ENCODE assay signal across 21 cellular contexts in genomic region chr14:69405762-69406161, GRCh38. TPM values are rescaled to one million over a fixed set of nuclear protein-coding genes. Genes with fewer than 3 reads are reported as not detected.
A peak's percentile ranks its signal among the peaks of the same experiment; 100 is the strongest.
DNase-seq lines count a peak whose midpoint lies in the region; ATAC-seq, FAIRE-seq and TF ChIP-seq lines count a peak whose summit lies in the region.
"Had no signal": no experiment of that assay in that cellular context is flagged by ENCODE, and none has a peak within 500 bp of the region (broad histone marks: within the 10 kb centered on the region; RNA-seq: fewer than 3 reads in every experiment).

No MANE protein-coding gene starts in this region.

- in situ Hi-C loops in GM12878 (cut with MboI) (no loop called here), KBM-7 (cut with MboI; ENCODE audit: low pct_unique_long_range_greater_than_20kb, low sequenced_read_pairs) (no loop called here)

- no TSS peak for BruUV-seq in GM12878 (replicated peaks; lab: Mats Ljungman, UMichigan)

- H3K9ac ChIP-seq in GM12878 (ENCODE audit: control insufficient read depth, insufficient read depth, low read length) = no peak overlapping the region
- H3K9ac ChIP-seq: BLaER1 had no signal

- no peak overlapping the region for H3K4me3 Mint-ChIP-seq in stimulated activated effector memory CD8-positive, alpha-beta T cell treated with anti-CD3 and anti-CD28 coated beads, Interleukin-12 subunit alpha, Interleukin-12 subunit beta, amount 100 ng/mL, for 72 hours
- H3K4me3 Mint-ChIP-seq: CD14-positive monocyte; CD4-positive, alpha-beta memory T cell; CD8-positive, alpha-beta memory T cell had no signal

- no peak overlapping the region for H3K4me3 ChIP-seq in GM12878
- H3K4me3 ChIP-seq: BLaER1 had no signal

- no peak for TF ChIP-seq EP300 in GM12878 (IDR thresholded peaks at IDR 0.05; ENCODE audit: borderline replicate concordance in 1 of 2, control insufficient read depth in 1 of 2, low read depth in 2 of 2, low read length in 2 of 2)

- H3K4me1 Mint-ChIP-seq in stimulated activated effector memory CD8-positive, alpha-beta T cell treated with anti-CD3 and anti-CD28 coated beads, Interleukin-12 subunit alpha, Interleukin-12 subunit beta, amount 100 ng/mL, for 72 hours = peaks cover 28% of the 10 kb centered on the region

- peaks cover 6% of the 10 kb centered on the region; the same call in 2 of the 3 replicates for H3K9me3 ChIP-seq in GM12878 (replicated peaks; ENCODE audit: control insufficient read depth, insufficient read depth, low read length)
- H3K9me3 ChIP-seq: BE2C had no signal

- TF ChIP-seq RAD21 in GM12878 (IDR thresholded peaks at IDR 0.05; ENCODE audit: insufficient read depth, low read depth, low read length) = no peak

- H3K4me2 ChIP-seq in GM12878 (ENCODE audit: control insufficient read depth, insufficient read depth) = no peak overlapping the region
- H3K4me2 ChIP-seq: BLaER1 had no signal

- intact Hi-C loops in GM12878 (cut with micrococcal nuclease; ENCODE audit: unreplicated experiment) = no loop called here

- H3K27me3 ChIP-seq in GM12878 (replicated peaks in 1 of 2; ENCODE audit: control insufficient read depth in 2 of 2, insufficient read depth in 2 of 2, low read length in 1 of 2) = no peaks in the 10 kb centered on the region
- H3K27me3 ChIP-seq: BE2C, BLaER1 had no signal

- SMC1A ChIA-PET in GM12878 (lab: Charles Lee; ENCODE audit: uncharacterized antibody, unreplicated experiment) = interaction anchor here (0.7 to 4.0 kb wide), 6 partner anchors 10 to 96 kb away, joined by 3 to 18 read pairs (median 3); no protein-coding TSS in a partner anchor

- ATAC-seq in GM12878 = peak; percentile 29; the same call in 1 of the 3 replicates
- peak; percentile 56 for ATAC-seq in stimulated activated effector memory CD8-positive, alpha-beta T cell treated with anti-CD3 and anti-CD28 coated beads, Interleukin-12 subunit alpha, Interleukin-12 subunit beta, amount 100 ng/mL, for 72 hours

- H3K9me3 Mint-ChIP-seq in stimulated activated effector memory CD8-positive, alpha-beta T cell treated with anti-CD3 and anti-CD28 coated beads, Interleukin-12 subunit alpha, Interleukin-12 subunit beta, amount 100 ng/mL, for 72 hours = peaks cover 3% of the 10 kb centered on the region
- H3K9me3 Mint-ChIP-seq: CD4-positive, alpha-beta memory T cell; CD4-positive, CD25-positive, alpha-beta regulatory T cell; CD8-positive, alpha-beta memory T cell had no signal

- CTCF ChIA-PET in GM12878 (lab: Yijun Ruan, JAX) = interaction anchor here (0.7 to 1.7 kb wide), 3 partner anchors 49 to 66 kb away, joined by 3 to 5 read pairs (median 4); no protein-coding TSS in a partner anchor

- FAIRE-seq in HTR-8/SVneo (lab: Jason Lieb, UNC) (peak; percentile 92), GM12878 (lab: Jason Lieb, UNC) (no peak)
- FAIRE-seq: A204.1, GM12892, GM18507 had no signal

- peaks cover 50% of the 10 kb centered on the region for H3K79me2 ChIP-seq in GM12878 (ENCODE audit: control insufficient read depth, insufficient read depth, low read length)

- no peak overlapping the region for H2AFZ ChIP-seq in GM12878 (ENCODE audit: control insufficient read depth, low read depth, low read length)

- no peaks in the 10 kb centered on the region for H3K4me1 ChIP-seq in GM12878 (ENCODE audit: control insufficient read depth, insufficient read depth, low read length)
- H3K4me1 ChIP-seq: BE2C had no signal

- POLR2A ChIA-PET in GM12878 (lab: Charles Lee) = interaction anchor here (0.7 to 1.1 kb wide), 4 partner anchors 10 to 45 kb away, joined by 3 to 6 read pairs (median 3); no protein-coding TSS in a partner anchor

- peaks cover 14% of the 10 kb centered on the region for H3K36me3 Mint-ChIP-seq in stimulated activated effector memory CD8-positive, alpha-beta T cell treated with anti-CD3 and anti-CD28 coated beads, Interleukin-12 subunit alpha, Interleukin-12 subunit beta, amount 100 ng/mL, for 72 hours

- no peaks in the 10 kb centered on the region for H3K36me3 ChIP-seq in GM12878 (ENCODE audit: control insufficient read depth in 2 of 2, insufficient read depth in 2 of 2, low read length in 1 of 2)

- DNase-seq in HTR-8/SVneo (ENCODE audit: insufficient read length, low spot score) (no peak), GM12878 (ENCODE audit: low read depth, low spot score) (no peak), retina (no peak), KBM-7 (no peak), NCI-H2196 (lab: John Stamatoyannopoulos, UW; ENCODE audit: unreplicated experiment) (no peak)
- no peak for DNase-seq in stimulated activated effector memory CD8-positive, alpha-beta T cell treated with anti-CD3 and anti-CD28 coated beads, Interleukin-12 subunit alpha, Interleukin-12 subunit beta, amount 100 ng/mL, for 72 hours (ENCODE audit: low spot score in 2 of 2)
- DNase-seq: 8988T; ACHN; BE2C; C1 segment of cervical spinal cord; CD4-positive, alpha-beta memory T cell; CD4-positive, CD25-positive, alpha-beta regulatory T cell; CD8-positive, alpha-beta memory T cell; COR-L47; DMS79 treated with DMSO at 0.1 percent for 48 hours; GF-D8 had no signal

- H4K20me1 ChIP-seq in GM12878 (ENCODE audit: control insufficient read depth, insufficient read depth) = no peaks in the 10 kb centered on the region

- H3K27ac ChIP-seq in GM12878 (ENCODE audit: control insufficient read depth, insufficient read depth) = no peak overlapping the region
- H3K27ac ChIP-seq: BLaER1 had no signal

- TF ChIP-seq POLR2A in GM12878 (IDR thresholded peaks at IDR 0.05; ENCODE audit: low read depth, low read length) = no peak

- no peak for TF ChIP-seq CTCF in GM12878 (IDR thresholded peaks at IDR 0.05 in 2 of 3, conservative IDR thresholded peaks at IDR 0.05 in 1 of 3; ENCODE audit: control insufficient read depth in 2 of 3, extremely low read depth in 1 of 3, insufficient read depth in 1 of 3, low read depth in 3 of 3, low read length in 3 of 3)

- H3K27ac Mint-ChIP-seq in stimulated activated effector memory CD8-positive, alpha-beta T cell treated with anti-CD3 and anti-CD28 coated beads, Interleukin-12 subunit alpha, Interleukin-12 subunit beta, amount 100 ng/mL, for 72 hours = no peak overlapping the region
- H3K27ac Mint-ChIP-seq: CD14-positive monocyte; CD4-positive, CD25-positive, alpha-beta regulatory T cell had no signal

- RAD21 ChIA-PET in GM12878 (lab: Charles Lee; ENCODE audit: unreplicated experiment) = interaction anchor here (1.0 to 2.0 kb wide), 3 partner anchors 9 to 54 kb away, joined by 3 to 7 read pairs (median 5); no protein-coding TSS in a partner anchor

TF ChIP-seq in GM12878, 131 proteins besides CTCF, POLR2A, EP300 and RAD21 (continues in another document):
- no peak for TF ChIP-seq SPI1 (IDR thresholded peaks at IDR 0.05; ENCODE audit: borderline replicate concordance, insufficient read depth, low read depth, low read length)
- TF ChIP-seq RUNX3 (IDR thresholded peaks at IDR 0.05; ENCODE audit: low read length) = no peak
- no peak for TF ChIP-seq MTA3 (IDR thresholded peaks at IDR 0.05; ENCODE audit: borderline replicate concordance, low read length)
- no peak for TF ChIP-seq ZBTB33 (IDR thresholded peaks at IDR 0.05)

RNA-seq across cellular contexts. Expression of gene SLC39A9, which starts 7.3 kb away (rescaled TPM):
- total RNA-seq in GM12878 (2013; cell fraction: nucleolus; rRNA removed) = 143 and 144 TPM in 2 replicates
- total RNA-seq in GM12878 (2014; rRNA removed) = 66.3 and 76.5 TPM in 2 replicates
- total RNA-seq in GM12878 (2014; rRNA removed; fragmentation: Illumina TruSeq; extraction: Trizol) = 65.4 and 69.1 TPM in 2 replicates
- total RNA-seq in GM12878 (2021) = 55.8 and 58.7 TPM in 2 replicates
- 33.5 TPM for polyA plus RNA-seq in GM12878 (2011; ENCODE audit: low read depth)
- polyA plus RNA-seq in GM12878 (2011; rRNA removed) = 109 and 121 TPM in 2 replicates
- polyA plus RNA-seq in GM12878 (2011; cell fraction: cytosol; rRNA removed) = 76.2 and 79.0 TPM in 2 replicates
- 58.8 and 86.5 TPM in 2 replicates for polyA plus RNA-seq in GM12878 (2011; cell fraction: nucleus; rRNA removed)
- 33.8 and 41.8 TPM in 2 replicates for polyA plus RNA-seq in GM12878 (2012)
- 50.2 and 58.3 TPM in 2 replicates for polyA plus RNA-seq in GM12878 (2014; fragmentation: Illumina TruSeq; extraction: Trizol)
- 10 to 100 TPM; 19.9 to 29.5 TPM for polyA plus RNA-seq in GM12878 (2014; fragmentation: Nextera tagmentation; extraction: Ambion mirVana)
- polyA plus RNA-seq in GM12878 (2014; rRNA removed) = 35.1 and 40.9 TPM in 2 replicates
- polyA plus RNA-seq in GM12878 (2016; fragmentation: Nextera tagmentation; extraction: Ambion mirVana) = 10 to 100 TPM; 40.8 to 43.7 TPM
- 237 and 247 TPM in 2 replicates for polyA minus RNA-seq in GM12878 (2011; rRNA and poly(A)+ RNA removed)
- 43.0 and 56.1 TPM in 2 replicates for polyA minus RNA-seq in GM12878 (2011; cell fraction: cytosol; rRNA and poly(A)+ RNA removed)
- polyA minus RNA-seq in GM12878 (2011; cell fraction: nucleus; rRNA and poly(A)+ RNA removed) = 41.6 and 49.9 TPM in 2 replicates

RNA-seq across cellular contexts. Expression of gene ERH, which starts 7.7 kb away (rescaled TPM):
- total RNA-seq in GM12878 (2013; cell fraction: nucleolus; rRNA removed) = 77.0 and 96.5 TPM in 2 replicates
- total RNA-seq in GM12878 (2014; rRNA removed) = 236 and 275 TPM in 2 replicates
- total RNA-seq in GM12878 (2014; rRNA removed; fragmentation: Illumina TruSeq; extraction: Trizol) = 440 and 441 TPM in 2 replicates
- 375 and 388 TPM in 2 replicates for total RNA-seq in GM12878 (2021)
- polyA plus RNA-seq in GM12878 (2011; ENCODE audit: low read depth) = 97.7 TPM
- polyA plus RNA-seq in GM12878 (2011; rRNA removed) = 491 and 785 TPM in 2 replicates
- 225 and 239 TPM in 2 replicates for polyA plus RNA-seq in GM12878 (2011; cell fraction: cytosol; rRNA removed)
- 76.8 and 103 TPM in 2 replicates for polyA plus RNA-seq in GM12878 (2011; cell fraction: nucleus; rRNA removed)
- polyA plus RNA-seq in GM12878 (2012) = 230 and 359 TPM in 2 replicates
- polyA plus RNA-seq in GM12878 (2014; fragmentation: Illumina TruSeq; extraction: Trizol) = 390 and 413 TPM in 2 replicates
- polyA plus RNA-seq in GM12878 (2014; fragmentation: Nextera tagmentation; extraction: Ambion mirVana) = 100 to 1,000 TPM; 538 to 852 TPM
- 269 and 302 TPM in 2 replicates for polyA plus RNA-seq in GM12878 (2014; rRNA removed)
- polyA plus RNA-seq in GM12878 (2016; fragmentation: Nextera tagmentation; extraction: Ambion mirVana) = 100 to 1,000 TPM; 255 to 334 TPM
- polyA minus RNA-seq in GM12878 (2011; rRNA and poly(A)+ RNA removed) = 120 and 155 TPM in 2 replicates
- 134 and 182 TPM in 2 replicates for polyA minus RNA-seq in GM12878 (2011; cell fraction: cytosol; rRNA and poly(A)+ RNA removed)
- polyA minus RNA-seq in GM12878 (2011; cell fraction: nucleus; rRNA and poly(A)+ RNA removed) = 48.6 and 71.8 TPM in 2 replicates
